10 cellular contexts compared by ENCODE assay signal in the genomic region with DNA sequence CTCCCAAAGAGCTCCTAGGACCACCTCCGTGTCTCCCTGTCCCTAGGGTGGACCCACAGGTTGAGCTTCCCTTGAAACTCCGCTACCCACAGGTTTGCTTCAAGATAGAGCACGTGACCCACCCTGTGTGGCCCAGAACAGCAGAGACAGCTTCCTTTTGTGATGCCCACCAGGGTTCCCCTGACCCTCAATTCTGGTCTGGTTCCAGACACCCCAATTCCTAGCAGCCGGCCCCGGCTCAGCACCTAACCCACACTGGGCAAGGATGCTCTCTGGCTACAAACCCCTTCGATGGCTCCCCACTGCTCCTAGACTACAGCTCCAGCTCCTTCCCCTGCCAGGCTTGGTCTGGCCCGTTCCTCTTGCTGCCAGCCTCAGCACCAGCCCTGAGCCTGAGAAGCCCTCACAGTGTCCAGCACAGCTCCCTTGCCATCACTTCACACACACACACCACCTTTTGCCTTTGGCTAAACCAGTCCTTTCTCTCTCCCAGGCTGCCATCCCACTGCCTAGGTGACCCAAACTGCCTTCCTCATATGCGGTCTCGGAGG. TPM values are rescaled to one million over a fixed set of nuclear protein-coding genes. Genes with fewer than 3 reads are reported as not detected.
A peak's percentile ranks its signal among the peaks of the same experiment; 100 is the strongest.
DNase-seq lines count a peak whose midpoint lies in the region; ATAC-seq, FAIRE-seq and TF ChIP-seq lines count a peak whose summit lies in the region.
"Had no signal": no experiment of that assay in that cellular context is flagged by ENCODE, and none has a peak within 500 bp of the region (broad histone marks: within the 10 kb centered on the region; RNA-seq: fewer than 3 reads in every experiment).

No MANE protein-coding gene starts in this region.

- peaks cover 0 to 14% of the 10 kb centered on the region in 2 experiments; a peak in 2 of 5 replicates for H3K27me3 ChIP-seq in HepG2 (ENCODE audit: control insufficient read depth in 1 of 2, insufficient read depth in 2 of 2, low read length in 2 of 2)
- H3K27me3 ChIP-seq in right lobe of liver, result no peaks in the 10 kb centered on the region

- no peaks in the 10 kb centered on the region for H4K20me1 ChIP-seq in HepG2 (ENCODE audit: insufficient read depth, low read length)

- no peak for FAIRE-seq in HepG2 (lab: Jason Lieb, UNC)
- FAIRE-seq: D721Med had no signal

- TF ChIP-seq EP300 in HepG2 (IDR thresholded peaks at IDR 0.05; ENCODE audit: low read depth in 2 of 2, low read length in 2 of 2), result no peak
- TF ChIP-seq EP300 in HepG2 (CRISPR knock-in tag; IDR thresholded peaks at IDR 0.05; ENCODE audit: borderline replicate concordance), result no peak

- no peaks in the 10 kb centered on the region for H3K79me2 ChIP-seq in HepG2 (ENCODE audit: insufficient read depth, low read length)

- TF ChIP-seq POLR2A in HepG2 (IDR thresholded peaks at IDR 0.05; ENCODE audit: insufficient read depth in 1 of 2, low read depth in 2 of 2, low read length in 2 of 2) (no peak), right lobe of liver (IDR thresholded peaks at IDR 0.05) (no peak)

- POLR2A ChIA-PET in HepG2 (lab: Yijun Ruan, JAX), result interaction anchor here (1.4 to 1.5 kb wide), 2 partner anchors 22 to 128 kb away, joined by 4 to 7 read pairs; a partner anchor contains a TSS
- POLR2A ChIA-PET in WTC11 (lab: Charles Lee), result interaction anchor here (1.5 kb wide), 1 partner anchor 23 kb away, joined by 3 read pairs; no protein-coding TSS in a partner anchor

- no peaks in the 10 kb centered on the region for H3K9me3 Mint-ChIP-seq in WTC11

- peak overlapping the region in 2 of 3 experiments; percentile 7 to 16; a peak in 2 of 6 replicates for H3K4me3 ChIP-seq in HepG2 (replicated peaks in 1 of 3; ENCODE audit: insufficient read depth in 1 of 3, low read depth in 2 of 3, low read length in 3 of 3)
- H3K4me3 ChIP-seq in right lobe of liver, result no peak overlapping the region
- peak overlapping the region; percentile 31 for H3K4me3 ChIP-seq in iPS-18c (ENCODE audit: insufficient read depth, low read depth, low read length)

- H2AFZ ChIP-seq in HepG2 (ENCODE audit: low read length), result no peak overlapping the region

- peaks cover 36% of the 10 kb centered on the region for H3K4me1 ChIP-seq in HepG2 (ENCODE audit: insufficient read depth, low read length)
- H3K4me1 ChIP-seq in right lobe of liver, result no peaks in the 10 kb centered on the region

- peak overlapping the region; percentile 47; the same call in 1 of the 2 replicates for H3K4me2 ChIP-seq in HepG2 (ENCODE audit: low read depth, low read length)

- 47% methylated on average over 2 of the region's 9 CpGs for WGBS in HepG2 (ENCODE audit: low lambda C conversion rate)
- WGBS in right lobe of liver (ENCODE audit: insufficient coverage, low coverage, low lambda C conversion rate, missing lambda C conversion rate), result 60% methylated on average over 9 of the region's 9 CpGs

- H3K9ac ChIP-seq in HepG2 (ENCODE audit: insufficient read depth, low read depth, low read length), result no peak overlapping the region

- CTCF ChIA-PET in HepG2 (lab: Yijun Ruan, JAX; ENCODE audit: low intra/inter-chr PET ratio, low total read pairs), result interaction anchor here (1.1 to 3.1 kb wide), 4 partner anchors 58 to 128 kb away, joined by 5 to 35 read pairs (median 21); no protein-coding TSS in a partner anchor
- CTCF ChIA-PET in WTC11 (lab: Charles Lee), result interaction anchor here (0.8 to 7.7 kb wide), 23 partner anchors 10 to 726 kb away, joined by 3 to 153 read pairs (median 9); a partner anchor contains a TSS

- H3K4me1 Mint-ChIP-seq in WTC11, result no peaks in the 10 kb centered on the region; the same call in 1 of the 2 replicates

- H3K9me3 ChIP-seq in HepG2 (ENCODE audit: low read length) (no peaks in the 10 kb centered on the region), right lobe of liver (no peaks in the 10 kb centered on the region), iPS-18c (ENCODE audit: control insufficient read depth, insufficient read depth, low read length) (peaks cover 15% of the 10 kb centered on the region)

- ATAC-seq in HepG2 (peak; percentile 9; the same call in 1 of the 3 replicates), right lobe of liver (no peak), WTC11 (no peak)

- intact Hi-C loops in HepG2 (cut with micrococcal nuclease; ENCODE audit: unreplicated experiment) (no loop called here), right lobe of liver (cut with DNase I) (loop anchor here in 1 of 2 donors (5.0 kb wide), 1 partner anchor 110 kb away; no protein-coding TSS in a partner anchor)

- DNase-seq in HepG2 (ENCODE audit: low spot score), result no peak
- no peak for DNase-seq in right lobe of liver
- no peak for DNase-seq in WTC11 (ENCODE audit: low spot score)
- DNase-seq in SW 1271 (lab: John Stamatoyannopoulos, UW), result no peak
- DNase-seq in NCI-H82 treated with DMSO at 0.1 percent for 48 hours (lab: John Stamatoyannopoulos, UW; ENCODE audit: unreplicated experiment), result no peak
- no peak for DNase-seq in stimulated activated CD4-positive, alpha-beta T cell treated with anti-CD3 and anti-CD28 coated beads, Interleukin-4, amount 100 ng/mL, for 1 hour
- no peak for DNase-seq in LoVo (ENCODE audit: low spot score)

- in situ Hi-C loops in HepG2 (cut with HindIII; ENCODE audit: extremely low pct_ligation_motif_present, low pct_unique_long_range_greater_than_20kb), result loop anchor here (5.0 to 25.0 kb wide), 2 partner anchors 110 to 705 kb away; no protein-coding TSS in a partner anchor

- H3K4me3 Mint-ChIP-seq in WTC11, result peak overlapping the region; percentile 54

- no peak overlapping the region for H3K27ac Mint-ChIP-seq in WTC11

- peaks cover 28% of the 10 kb centered on the region for H3K27me3 Mint-ChIP-seq in WTC11 (ENCODE audit: low read depth)

- H3K27ac ChIP-seq in HepG2 (ENCODE audit: extremely low read length, insufficient read depth, low read length), result no peak overlapping the region
- no peak overlapping the region for H3K27ac ChIP-seq in right lobe of liver

- TF ChIP-seq RAD21 in HepG2 (CRISPR knock-in tag; IDR thresholded peaks at IDR 0.05), result no peak

- no TSS peak for BruUV-seq in HepG2 (replicated peaks; lab: Mats Ljungman, UMichigan)

- no peaks in the 10 kb centered on the region for H3K36me3 Mint-ChIP-seq in WTC11

- H3K36me3 ChIP-seq in HepG2 (replicated peaks in 1 of 2; ENCODE audit: control insufficient read depth in 1 of 2, insufficient read depth in 2 of 2, low read length in 2 of 2) (no peaks in the 10 kb centered on the region), right lobe of liver (no peaks in the 10 kb centered on the region)

- TF ChIP-seq CTCF in HepG2 (CRISPR knock-in tag; IDR thresholded peaks at IDR 0.05), result no peak
- TF ChIP-seq CTCF in right lobe of liver (IDR thresholded peaks at IDR 0.05), result no peak
- no peak for TF ChIP-seq CTCF in WTC11 (IDR thresholded peaks at IDR 0.05)

RNA-seq across cellular contexts. Expression of a gene that starts 6.3 kb away (rescaled TPM):
- total RNA-seq in HepG2 (2016; rRNA removed; fragmentation: Illumina TruSeq; extraction: Trizol) (not detected in 2 replicates), right lobe of liver (under 1 TPM in 1 of 6 experiments, not detected in 5; 0.86 TPM), WTC11 (2021) (8.6 to 14.3 TPM (median 12.1 TPM) in 3 replicates)
- total RNA-seq in HepG2 (2016; cell fraction: cytosol; rRNA removed; fragmentation: Illumina TruSeq; extraction: Trizol; ENCODE audit: low read depth), result not detected in 2 replicates
- total RNA-seq in HepG2 (2016; cell fraction: insoluble cytoplasmic fraction; rRNA removed; fragmentation: Illumina TruSeq; extraction: Trizol), result not detected in 2 replicates
- not detected in 2 replicates for total RNA-seq in HepG2 (2016; cell fraction: membrane; rRNA removed; fragmentation: Illumina TruSeq; extraction: Trizol)
- total RNA-seq in HepG2 (2016; cell fraction: nucleus; rRNA removed; fragmentation: Illumina TruSeq; extraction: Trizol), result not detected in 2 replicates
- polyA plus RNA-seq in HepG2 (2011; rRNA removed), result 33.1 and 55.3 TPM in 2 replicates
- polyA plus RNA-seq in HepG2 (2011; cell fraction: cytosol; rRNA removed), result 25.3 and 25.4 TPM in 2 replicates
- 294 and 322 TPM in 2 replicates for polyA plus RNA-seq in HepG2 (2011; cell fraction: nucleus; rRNA removed)
- polyA plus RNA-seq in HepG2 (2012), result 32.4 and 45.3 TPM in 2 replicates
- 0.12 TPM in 1 of 2 replicates, not detected in the other for polyA plus RNA-seq in HepG2 (2016; cell fraction: cytosol; fragmentation: Illumina TruSeq; extraction: Trizol; ENCODE audit: low read depth)
- polyA plus RNA-seq in HepG2 (2016; cell fraction: insoluble cytoplasmic fraction; fragmentation: Illumina TruSeq; extraction: Trizol; ENCODE audit: low read depth), result not detected in 2 replicates
- polyA plus RNA-seq in HepG2 (2016; cell fraction: membrane; fragmentation: Illumina TruSeq; extraction: Trizol; ENCODE audit: low read depth), result not detected in 2 replicates
- polyA plus RNA-seq in HepG2 (2016; cell fraction: nucleus; fragmentation: Illumina TruSeq; extraction: Trizol; ENCODE audit: insufficient read depth, low read depth), result 1.2 TPM in 1 of 2 replicates, not detected in the other
- polyA minus RNA-seq in HepG2 (2011; rRNA and poly(A)+ RNA removed; ENCODE audit: low replicate concordance), result 0.91 and 21.5 TPM in 2 replicates
- polyA minus RNA-seq in HepG2 (2011; cell fraction: cytosol; rRNA and poly(A)+ RNA removed), result 8.9 and 13.2 TPM in 2 replicates
- 42.2 and 53.6 TPM in 2 replicates for polyA minus RNA-seq in HepG2 (2011; cell fraction: nucleus; rRNA and poly(A)+ RNA removed)
- total RNA-seq: RPMI7951 had no signal

RNA-seq across cellular contexts. Expression of a gene that starts 20.4 kb away (rescaled TPM):
- total RNA-seq in HepG2 (2016; rRNA removed; fragmentation: Illumina TruSeq; extraction: Trizol), result 357 and 435 TPM in 2 replicates
- total RNA-seq in HepG2 (2016; cell fraction: cytosol; rRNA removed; fragmentation: Illumina TruSeq; extraction: Trizol; ENCODE audit: low read depth), result 183 and 202 TPM in 2 replicates
- 332 and 447 TPM in 2 replicates for total RNA-seq in HepG2 (2016; cell fraction: insoluble cytoplasmic fraction; rRNA removed; fragmentation: Illumina TruSeq; extraction: Trizol)
- 386 and 448 TPM in 2 replicates for total RNA-seq in HepG2 (2016; cell fraction: membrane; rRNA removed; fragmentation: Illumina TruSeq; extraction: Trizol)
- total RNA-seq in HepG2 (2016; cell fraction: nucleus; rRNA removed; fragmentation: Illumina TruSeq; extraction: Trizol), result 159 and 193 TPM in 2 replicates
- polyA plus RNA-seq in HepG2 (2011; rRNA removed), result 235 and 335 TPM in 2 replicates
- 239 and 294 TPM in 2 replicates for polyA plus RNA-seq in HepG2 (2011; cell fraction: cytosol; rRNA removed)
- 263 and 279 TPM in 2 replicates for polyA plus RNA-seq in HepG2 (2011; cell fraction: nucleus; rRNA removed)
- 173 and 253 TPM in 2 replicates for polyA plus RNA-seq in HepG2 (2012)
- polyA plus RNA-seq in HepG2 (2016; cell fraction: cytosol; fragmentation: Illumina TruSeq; extraction: Trizol; ENCODE audit: low read depth), result 162 and 174 TPM in 2 replicates
- polyA plus RNA-seq in HepG2 (2016; cell fraction: insoluble cytoplasmic fraction; fragmentation: Illumina TruSeq; extraction: Trizol; ENCODE audit: low read depth), result 322 and 341 TPM in 2 replicates
- polyA plus RNA-seq in HepG2 (2016; cell fraction: membrane; fragmentation: Illumina TruSeq; extraction: Trizol; ENCODE audit: low read depth), result 301 and 303 TPM in 2 replicates
- polyA plus RNA-seq in HepG2 (2016; cell fraction: nucleus; fragmentation: Illumina TruSeq; extraction: Trizol; ENCODE audit: insufficient read depth, low read depth), result 275 and 284 TPM in 2 replicates
- 22.4 and 433 TPM in 2 replicates for polyA minus RNA-seq in HepG2 (2011; rRNA and poly(A)+ RNA removed; ENCODE audit: low replicate concordance)
- 192 and 199 TPM in 2 replicates for polyA minus RNA-seq in HepG2 (2011; cell fraction: cytosol; rRNA and poly(A)+ RNA removed)
- polyA minus RNA-seq in HepG2 (2011; cell fraction: nucleus; rRNA and poly(A)+ RNA removed), result 54.5 and 60.7 TPM in 2 replicates
- total RNA-seq in right lobe of liver, result 1 to 10 TPM in 2 of 6 experiments, under 1 TPM in 4; 0.33 to 3.9 (median 0.69) TPM
- 2.5 to 2.8 TPM (median 2.5 TPM) in 3 replicates for total RNA-seq in WTC11 (2021)
- total RNA-seq: RPMI7951 had no signal

RNA-seq across cellular contexts. Expression of a gene that starts 20.4 kb away (rescaled TPM):
- total RNA-seq in HepG2 (2016; rRNA removed; fragmentation: Illumina TruSeq; extraction: Trizol) (9.0 and 13.9 TPM in 2 replicates), right lobe of liver (1 to 10 TPM; 1.6 to 9.2 (median 2.9) TPM), WTC11 (2021) (102 to 112 TPM (median 110 TPM) in 3 replicates)
- 5.6 and 6.3 TPM in 2 replicates for total RNA-seq in HepG2 (2016; cell fraction: cytosol; rRNA removed; fragmentation: Illumina TruSeq; extraction: Trizol; ENCODE audit: low read depth)
- total RNA-seq in HepG2 (2016; cell fraction: insoluble cytoplasmic fraction; rRNA removed; fragmentation: Illumina TruSeq; extraction: Trizol), result 8.6 and 16.2 TPM in 2 replicates
- total RNA-seq in HepG2 (2016; cell fraction: membrane; rRNA removed; fragmentation: Illumina TruSeq; extraction: Trizol), result 22.0 and 22.3 TPM in 2 replicates
- total RNA-seq in HepG2 (2016; cell fraction: nucleus; rRNA removed; fragmentation: Illumina TruSeq; extraction: Trizol), result 11.0 and 18.5 TPM in 2 replicates
- polyA plus RNA-seq in HepG2 (2011; rRNA removed), result 176 and 264 TPM in 2 replicates
- polyA plus RNA-seq in HepG2 (2011; cell fraction: cytosol; rRNA removed), result 196 and 214 TPM in 2 replicates
- polyA plus RNA-seq in HepG2 (2011; cell fraction: nucleus; rRNA removed), result 723 and 745 TPM in 2 replicates
- 356 and 405 TPM in 2 replicates for polyA plus RNA-seq in HepG2 (2012)
- polyA plus RNA-seq in HepG2 (2016; cell fraction: cytosol; fragmentation: Illumina TruSeq; extraction: Trizol; ENCODE audit: low read depth), result 10.4 and 12.7 TPM in 2 replicates
- polyA plus RNA-seq in HepG2 (2016; cell fraction: insoluble cytoplasmic fraction; fragmentation: Illumina TruSeq; extraction: Trizol; ENCODE audit: low read depth), result 19.8 and 27.0 TPM in 2 replicates
- 35.0 and 35.9 TPM in 2 replicates for polyA plus RNA-seq in HepG2 (2016; cell fraction: membrane; fragmentation: Illumina TruSeq; extraction: Trizol; ENCODE audit: low read depth)
- 58.3 and 60.5 TPM in 2 replicates for polyA plus RNA-seq in HepG2 (2016; cell fraction: nucleus; fragmentation: Illumina TruSeq; extraction: Trizol; ENCODE audit: insufficient read depth, low read depth)
- 85.4 and 544 TPM in 2 replicates for polyA minus RNA-seq in HepG2 (2011; rRNA and poly(A)+ RNA removed; ENCODE audit: low replicate concordance)
- 145 and 181 TPM in 2 replicates for polyA minus RNA-seq in HepG2 (2011; cell fraction: cytosol; rRNA and poly(A)+ RNA removed)
- 106 and 150 TPM in 2 replicates for polyA minus RNA-seq in HepG2 (2011; cell fraction: nucleus; rRNA and poly(A)+ RNA removed)

RNA-seq across cellular contexts. Expression of a gene that starts 56.8 kb away (rescaled TPM):
- total RNA-seq in HepG2 (2016; rRNA removed; fragmentation: Illumina TruSeq; extraction: Trizol) (101 and 178 TPM in 2 replicates), right lobe of liver (100 to 1,000 TPM; 100 to 126 (median 107) TPM), WTC11 (2021) (142 to 150 TPM (median 144 TPM) in 3 replicates)
- total RNA-seq in HepG2 (2016; cell fraction: cytosol; rRNA removed; fragmentation: Illumina TruSeq; extraction: Trizol; ENCODE audit: low read depth), result 102 and 117 TPM in 2 replicates
- 101 and 181 TPM in 2 replicates for total RNA-seq in HepG2 (2016; cell fraction: insoluble cytoplasmic fraction; rRNA removed; fragmentation: Illumina TruSeq; extraction: Trizol)
- 109 and 120 TPM in 2 replicates for total RNA-seq in HepG2 (2016; cell fraction: membrane; rRNA removed; fragmentation: Illumina TruSeq; extraction: Trizol)
- total RNA-seq in HepG2 (2016; cell fraction: nucleus; rRNA removed; fragmentation: Illumina TruSeq; extraction: Trizol), result 130 and 143 TPM in 2 replicates
- 139 and 155 TPM in 2 replicates for polyA plus RNA-seq in HepG2 (2011; rRNA removed)
- 152 and 160 TPM in 2 replicates for polyA plus RNA-seq in HepG2 (2011; cell fraction: cytosol; rRNA removed)
- polyA plus RNA-seq in HepG2 (2011; cell fraction: nucleus; rRNA removed), result 78.1 and 93.1 TPM in 2 replicates
- 231 and 288 TPM in 2 replicates for polyA plus RNA-seq in HepG2 (2012)
- polyA plus RNA-seq in HepG2 (2016; cell fraction: cytosol; fragmentation: Illumina TruSeq; extraction: Trizol; ENCODE audit: low read depth), result 105 and 124 TPM in 2 replicates
- 93.2 and 96.9 TPM in 2 replicates for polyA plus RNA-seq in HepG2 (2016; cell fraction: insoluble cytoplasmic fraction; fragmentation: Illumina TruSeq; extraction: Trizol; ENCODE audit: low read depth)
- 94.8 and 109 TPM in 2 replicates for polyA plus RNA-seq in HepG2 (2016; cell fraction: membrane; fragmentation: Illumina TruSeq; extraction: Trizol; ENCODE audit: low read depth)
- 219 and 236 TPM in 2 replicates for polyA plus RNA-seq in HepG2 (2016; cell fraction: nucleus; fragmentation: Illumina TruSeq; extraction: Trizol; ENCODE audit: insufficient read depth, low read depth)
- 297 and 320 TPM in 2 replicates for polyA minus RNA-seq in HepG2 (2011; rRNA and poly(A)+ RNA removed; ENCODE audit: low replicate concordance)
- polyA minus RNA-seq in HepG2 (2011; cell fraction: cytosol; rRNA and poly(A)+ RNA removed), result 61.3 and 65.4 TPM in 2 replicates
- polyA minus RNA-seq in HepG2 (2011; cell fraction: nucleus; rRNA and poly(A)+ RNA removed), result 46.2 and 58.7 TPM in 2 replicates

RNA-seq across cellular contexts. Expression of a gene that starts 57.3 kb away (rescaled TPM):
- total RNA-seq in HepG2 (2016; rRNA removed; fragmentation: Illumina TruSeq; extraction: Trizol) (10.1 and 15.9 TPM in 2 replicates), right lobe of liver (10 to 100 TPM in 4 of 6 experiments, 1 to 10 TPM in 2; 8.0 to 20.8 (median 10.9) TPM), WTC11 (2021) (9.1 to 10.4 TPM (median 9.5 TPM) in 3 replicates)
- total RNA-seq in HepG2 (2016; cell fraction: cytosol; rRNA removed; fragmentation: Illumina TruSeq; extraction: Trizol; ENCODE audit: low read depth), result 1.6 and 2.0 TPM in 2 replicates
- 9.1 and 16.2 TPM in 2 replicates for total RNA-seq in HepG2 (2016; cell fraction: insoluble cytoplasmic fraction; rRNA removed; fragmentation: Illumina TruSeq; extraction: Trizol)
- 5.1 and 7.8 TPM in 2 replicates for total RNA-seq in HepG2 (2016; cell fraction: membrane; rRNA removed; fragmentation: Illumina TruSeq; extraction: Trizol)
- total RNA-seq in HepG2 (2016; cell fraction: nucleus; rRNA removed; fragmentation: Illumina TruSeq; extraction: Trizol), result 14.6 and 18.2 TPM in 2 replicates
- 11.4 and 15.4 TPM in 2 replicates for polyA plus RNA-seq in HepG2 (2011; rRNA removed)
- 7.2 and 9.7 TPM in 2 replicates for polyA plus RNA-seq in HepG2 (2011; cell fraction: cytosol; rRNA removed)
- 50.2 and 59.9 TPM in 2 replicates for polyA plus RNA-seq in HepG2 (2011; cell fraction: nucleus; rRNA removed)
- 19.7 and 23.2 TPM in 2 replicates for polyA plus RNA-seq in HepG2 (2012)
- 2.1 and 2.2 TPM in 2 replicates for polyA plus RNA-seq in HepG2 (2016; cell fraction: cytosol; fragmentation: Illumina TruSeq; extraction: Trizol; ENCODE audit: low read depth)
- 8.6 and 12.6 TPM in 2 replicates for polyA plus RNA-seq in HepG2 (2016; cell fraction: insoluble cytoplasmic fraction; fragmentation: Illumina TruSeq; extraction: Trizol; ENCODE audit: low read depth)
- 4.3 and 5.1 TPM in 2 replicates for polyA plus RNA-seq in HepG2 (2016; cell fraction: membrane; fragmentation: Illumina TruSeq; extraction: Trizol; ENCODE audit: low read depth)
- 34.6 and 36.9 TPM in 2 replicates for polyA plus RNA-seq in HepG2 (2016; cell fraction: nucleus; fragmentation: Illumina TruSeq; extraction: Trizol; ENCODE audit: insufficient read depth, low read depth)
- polyA minus RNA-seq in HepG2 (2011; rRNA and poly(A)+ RNA removed; ENCODE audit: low replicate concordance), result 25.4 and 48.9 TPM in 2 replicates
- polyA minus RNA-seq in HepG2 (2011; cell fraction: cytosol; rRNA and poly(A)+ RNA removed), result 19.4 and 20.9 TPM in 2 replicates
- 25.5 and 30.1 TPM in 2 replicates for polyA minus RNA-seq in HepG2 (2011; cell fraction: nucleus; rRNA and poly(A)+ RNA removed)

Comparison
In these comparisons a context has a peak if more than half of its experiments do, and no peak if none do; other contexts are left out.
1. H3K4me3 ChIP-seq: peak in HepG2 (2 of 3) and iPS-18c (single experiment); none in right lobe of liver (0 of 3).
2. RNA of a gene that starts 20.4 kb away (total RNA-seq): 159 to 448 TPM in HepG2; 2.5 to 2.8 TPM in WTC11 and 0.33 to 3.9 TPM in right lobe of liver; every median in the first group is over 10 times any median in the second.